Comparison of ENCODE assay signal across 9 cellular contexts in genomic region chr2:43524180-43524965, GRCh38.
DNase-seq lines count a peak whose midpoint lies in the region; ATAC-seq and TF ChIP-seq lines count a peak whose summit lies in the region.
"Had no signal": no experiment of that assay in that cellular context is flagged by ENCODE, and none has a peak within 500 bp of the region (broad histone marks: within the 10 kb centered on the region; RNA-seq: fewer than 3 reads in every experiment).

No MANE protein-coding gene starts in this region.

- peak overlapping the region in 1 of 2 donors; percentile 39 for H3K27ac ChIP-seq in testis

- intact Hi-C loops in testis (cut with DNase I; ENCODE audit: low total_unique reads), result no loop called here

- no peaks in the 10 kb centered on the region for H3K27me3 ChIP-seq in testis

- no peaks in the 10 kb centered on the region for H3K36me3 ChIP-seq in testis (ENCODE audit: low read depth, missing control alignments)

- TF ChIP-seq CTCF in GM13977 (IDR thresholded peaks at IDR 0.05; ENCODE audit: extremely low read depth, insufficient read depth, missing control alignments) (peak; percentile 6), fibroblast of the aortic adventitia (IDR thresholded peaks at IDR 0.05; ENCODE audit: insufficient read depth, low read length) (peak; percentile 48), testis (IDR thresholded peaks at IDR 0.05) (peak; percentile 29 to 56 (median 31))

- no peaks in the 10 kb centered on the region for H3K9me3 ChIP-seq in testis

- in situ Hi-C loops in GM13977 (cut with MboI; ENCODE audit: low pct_unique_long_range_greater_than_20kb, low sequenced_read_pairs, unreplicated experiment), result no loop called here

- TF ChIP-seq POLR2A in testis (IDR thresholded peaks at IDR 0.05), result no peak

- H3K4me1 ChIP-seq in testis, result peaks cover 29% of the 10 kb centered on the region

- H3K4me3 ChIP-seq in fibroblast of the aortic adventitia (ENCODE audit: low read depth, low read length), result no peak overlapping the region
- H3K4me3 ChIP-seq in testis, result no peak overlapping the region

- no peak for DNase-seq in GM13977 (ENCODE audit: low spot score)
- peak; percentile 8 for DNase-seq in RPMI7951 (ENCODE audit: low read depth)
- no peak for DNase-seq in fibroblast of the aortic adventitia (ENCODE audit: low read depth)
- no peak for DNase-seq in testis
- DNase-seq in NCI-H187 (lab: John Stamatoyannopoulos, UW), result no peak
- DNase-seq in AG20443 (ENCODE audit: low spot score), result no peak
- no peak for DNase-seq in 8988T
- DNase-seq: KG1 had no signal

- ATAC-seq in HG02938 (IDR thresholded peaks at IDR 0.05; ENCODE audit: unreplicated experiment), result no peak

- 54 to 62% methylated on average over 3 of the region's 3 CpGs for WGBS in testis, 2 donors
